22 cellular contexts compared by ENCODE assay signal in the genomic region with DNA sequence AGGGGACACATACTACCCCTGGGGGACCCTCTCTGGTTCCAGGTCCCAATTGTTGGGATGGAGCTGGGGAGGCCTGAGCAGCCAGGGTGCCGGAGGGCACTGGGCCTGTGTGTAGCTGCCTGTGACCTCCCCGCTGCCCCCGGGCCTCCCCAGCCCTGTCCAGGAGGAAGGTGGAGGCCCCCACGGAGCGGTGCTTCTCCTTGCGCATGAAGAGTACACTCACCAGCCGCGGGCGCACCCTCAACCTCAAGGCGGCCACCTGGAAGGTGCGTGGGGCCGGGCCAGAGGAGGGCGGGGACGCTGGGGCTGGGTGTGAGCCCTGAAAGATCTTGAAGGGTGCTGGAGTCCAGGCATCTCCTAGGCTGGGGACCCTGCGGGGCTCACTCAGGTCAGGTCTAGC. TPM values are rescaled to one million over a fixed set of nuclear protein-coding genes. Genes with fewer than 3 reads are reported as not detected.
DNase-seq lines count a peak whose midpoint lies in the region; ATAC-seq and TF ChIP-seq lines count a peak whose summit lies in the region.
"Had no signal": no experiment of that assay in that cellular context is flagged by ENCODE, and none has a peak within 500 bp of the region (broad histone marks: within the 10 kb centered on the region; RNA-seq: fewer than 3 reads in every experiment).

No MANE protein-coding gene starts in this region.

- peak; percentile 39 for ATAC-seq in stimulated activated naive CD8-positive, alpha-beta T cell treated with anti-CD3 and anti-CD28 coated beads, Interleukin-15, amount 100 ng/mL, for 72 hours
- ATAC-seq in stimulated activated naive CD8-positive, alpha-beta T cell treated with anti-CD3 and anti-CD28 coated beads, Interleukin-15, Interleukin-2, amounts not matched to agents 100 U/mL and 50 U/mL, for 24 hours = no peak
- ATAC-seq in gastroesophageal sphincter (no peak), HG02981 (IDR thresholded peaks at IDR 0.05; ENCODE audit: unreplicated experiment) (no peak)

- H3K4me3 ChIP-seq in gastroesophageal sphincter (no peak overlapping the region), tibial artery (no peak overlapping the region), SJCRH30 (no peak overlapping the region)
- H3K4me3 ChIP-seq: A549; BLaER1 treated with 17β-estradiol and CSF1 and Interleukin-3, amounts not matched to agents 10 nM and 100 nM; HAP-1 had no signal

- H3K27ac Mint-ChIP-seq in stimulated activated naive CD8-positive, alpha-beta T cell treated with anti-CD3 and anti-CD28 coated beads, Interleukin-15, amount 100 ng/mL, for 72 hours = no peak overlapping the region
- H3K27ac Mint-ChIP-seq: CD14-positive monocyte; CD4-positive, alpha-beta T cell had no signal

- 90% methylated on average over 2 of the region's 15 CpGs; no CpG with 5 or more reads in 1 of the 2 donors for WGBS in gastroesophageal sphincter (ENCODE audit: low coverage in 1 of 2), 2 donors

- no peak overlapping the region for H3K4me3 Mint-ChIP-seq in stimulated activated naive CD8-positive, alpha-beta T cell treated with anti-CD3 and anti-CD28 coated beads, Interleukin-15, amount 100 ng/mL, for 72 hours
- H3K4me3 Mint-ChIP-seq: CD14-positive monocyte; CD4-positive, alpha-beta T cell; CD8-positive, alpha-beta memory T cell had no signal

- H3K36me3 ChIP-seq in gastroesophageal sphincter (peaks cover 4 to 98% of the 10 kb centered on the region in 2 donors), tibial artery (peaks cover 93 to 95% (median 95%) of the 10 kb centered on the region in 3 donors), SJCRH30 (no peaks in the 10 kb centered on the region)
- H3K36me3 ChIP-seq: BE2C; BLaER1 treated with 17β-estradiol and CSF1 and Interleukin-3, amounts not matched to agents 10 nM and 100 nM; HAP-1 had no signal

- H3K4me1 Mint-ChIP-seq in stimulated activated naive CD8-positive, alpha-beta T cell treated with anti-CD3 and anti-CD28 coated beads, Interleukin-15, amount 100 ng/mL, for 72 hours = no peaks in the 10 kb centered on the region
- H3K4me1 Mint-ChIP-seq: CD14-positive monocyte; CD8-positive, alpha-beta memory T cell had no signal

- H3K27me3 ChIP-seq in gastroesophageal sphincter = no peaks in the 10 kb centered on the region
- H3K27me3 ChIP-seq in tibial artery = no peaks in the 10 kb centered on the region
- no peaks in the 10 kb centered on the region for H3K27me3 ChIP-seq in SJCRH30
- H3K27me3 ChIP-seq: BE2C; BLaER1 treated with 17β-estradiol and CSF1 and Interleukin-3, amounts not matched to agents 10 nM and 100 nM had no signal

- H3K9me3 ChIP-seq in gastroesophageal sphincter = no peaks in the 10 kb centered on the region
- peaks cover 0 to 10% (median 0%) of the 10 kb centered on the region in 3 donors for H3K9me3 ChIP-seq in tibial artery
- H3K9me3 ChIP-seq in SJCRH30 (replicated peaks) = no peaks in the 10 kb centered on the region
- H3K9me3 ChIP-seq: BE2C, HAP-1 had no signal

- H3K4me1 ChIP-seq in gastroesophageal sphincter (peaks cover 0 to 67% (median 4%) of the 10 kb centered on the region in 3 donors), tibial artery (peaks cover 0 to 16% (median 5%) of the 10 kb centered on the region in 4 donors), SJCRH30 (no peaks in the 10 kb centered on the region)
- H3K4me1 ChIP-seq: BE2C; BLaER1 treated with 17β-estradiol and CSF1 and Interleukin-3, amounts not matched to agents 10 nM and 100 nM; HAP-1 had no signal

- TF ChIP-seq CTCF in gastroesophageal sphincter (IDR thresholded peaks at IDR 0.05) = no peak
- no peak for TF ChIP-seq CTCF in tibial artery (IDR thresholded peaks at IDR 0.05)

- peaks cover 0 to 17% of the 10 kb centered on the region in 2 donors for H3K9me3 Mint-ChIP-seq in stimulated activated naive CD8-positive, alpha-beta T cell treated with anti-CD3 and anti-CD28 coated beads, Interleukin-15, amount 100 ng/mL, for 72 hours

- H3K27ac ChIP-seq in gastroesophageal sphincter (peak overlapping the region in 3 of 4 donors; percentile 51 to 98 (median 54)), tibial artery (peak overlapping the region; percentile 13 to 15), SJCRH30 (no peak overlapping the region)
- H3K27ac ChIP-seq: A549; BLaER1 treated with 17β-estradiol and CSF1 and Interleukin-3, amounts not matched to agents 10 nM and 100 nM had no signal

- TF ChIP-seq EP300 in gastroesophageal sphincter (IDR thresholded peaks at IDR 0.05) = no peak

- TF ChIP-seq POLR2A in gastroesophageal sphincter (IDR thresholded peaks at IDR 0.05) = no peak

- intact Hi-C loops in tibial artery (cut with DNase I; ENCODE audit: low total_unique reads) = no loop called here

- H3K27me3 Mint-ChIP-seq in stimulated activated naive CD8-positive, alpha-beta T cell treated with anti-CD3 and anti-CD28 coated beads, Interleukin-15, amount 100 ng/mL, for 72 hours = no peaks in the 10 kb centered on the region
- H3K27me3 Mint-ChIP-seq: CD4-positive, alpha-beta T cell had no signal

- no peak for DNase-seq in stimulated activated naive CD8-positive, alpha-beta T cell treated with anti-CD3 and anti-CD28 coated beads, Interleukin-15, amount 100 ng/mL, for 72 hours
- no peak for DNase-seq in stimulated activated naive CD8-positive, alpha-beta T cell treated with anti-CD3 and anti-CD28 coated beads, Interleukin-15, Interleukin-2, amounts not matched to agents 100 U/mL and 50 U/mL, for 24 hours
- no peak for DNase-seq in tibial artery
- DNase-seq in EL = no peak
- DNase-seq in SJCRH30 = no peak
- DNase-seq: 8988T; ACHN; AML-193; BE2C; CD4-positive, alpha-beta T cell; CD8-positive, alpha-beta memory T cell; DMS 273 treated with DMSO at 0.1 percent for 48 hours; DMS79; GF-D8; GOT3 had no signal

RNA-seq across cellular contexts. Expression of gene HIF3A, which starts 11.7 kb away (rescaled TPM):
- 100 to 1,000 TPM in 3 of 4 donors, 10 to 100 TPM in 1; 49.3 to 383 (median 144) TPM for total RNA-seq in gastroesophageal sphincter
- total RNA-seq in SJCRH30 (2014; rRNA removed; shearing (Covaris generic)) = 2.0 and 4.8 TPM in 2 replicates
- total RNA-seq: CD4-positive, alpha-beta T cell; CD8-positive, alpha-beta memory T cell; G401 had no signal

RNA-seq across cellular contexts. Expression of gene PPP5C, which starts 38.4 kb away (rescaled TPM):
- 10 to 100 TPM; 48.2 to 69.5 (median 50.7) TPM for total RNA-seq in gastroesophageal sphincter
- 97.7 and 98.1 TPM in 2 replicates for total RNA-seq in SJCRH30 (2014; rRNA removed; shearing (Covaris generic))
